In the genomic region with DNA sequence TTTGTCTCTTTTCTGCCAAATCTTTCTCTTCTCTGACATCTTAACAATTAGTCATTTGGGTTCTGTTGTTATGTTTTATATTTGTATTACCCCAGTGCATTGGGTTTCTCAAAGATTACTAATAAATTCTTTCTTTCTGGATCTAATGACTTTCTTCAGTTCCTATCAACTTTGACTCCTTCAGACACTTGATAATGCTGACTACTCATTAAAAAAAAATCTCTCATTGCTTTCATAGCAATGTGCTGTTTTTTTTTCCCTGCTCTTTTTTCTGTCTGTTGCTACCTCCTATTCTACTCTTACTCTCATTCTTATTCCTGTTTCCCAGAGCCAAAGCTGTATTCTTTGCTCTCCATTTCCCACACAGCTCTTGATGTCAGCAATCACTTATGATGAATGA, we compare ENCODE assay signal across 7 cellular contexts.
"Had no signal": no experiment of that assay in that cellular context is flagged by ENCODE, and none has a peak within 500 bp of the region (broad histone marks: within the 10 kb centered on the region; RNA-seq: fewer than 3 reads in every experiment).

No MANE protein-coding gene starts in this region.

- FAIRE-seq: H54, HTR-8/SVneo had no signal

- DNase-seq: GOT3, H9, HCEC 1CT, Kasumi-1, KG1 had no signal
